Comparison of ENCODE assay signal across 8 cellular contexts in the genomic region with DNA sequence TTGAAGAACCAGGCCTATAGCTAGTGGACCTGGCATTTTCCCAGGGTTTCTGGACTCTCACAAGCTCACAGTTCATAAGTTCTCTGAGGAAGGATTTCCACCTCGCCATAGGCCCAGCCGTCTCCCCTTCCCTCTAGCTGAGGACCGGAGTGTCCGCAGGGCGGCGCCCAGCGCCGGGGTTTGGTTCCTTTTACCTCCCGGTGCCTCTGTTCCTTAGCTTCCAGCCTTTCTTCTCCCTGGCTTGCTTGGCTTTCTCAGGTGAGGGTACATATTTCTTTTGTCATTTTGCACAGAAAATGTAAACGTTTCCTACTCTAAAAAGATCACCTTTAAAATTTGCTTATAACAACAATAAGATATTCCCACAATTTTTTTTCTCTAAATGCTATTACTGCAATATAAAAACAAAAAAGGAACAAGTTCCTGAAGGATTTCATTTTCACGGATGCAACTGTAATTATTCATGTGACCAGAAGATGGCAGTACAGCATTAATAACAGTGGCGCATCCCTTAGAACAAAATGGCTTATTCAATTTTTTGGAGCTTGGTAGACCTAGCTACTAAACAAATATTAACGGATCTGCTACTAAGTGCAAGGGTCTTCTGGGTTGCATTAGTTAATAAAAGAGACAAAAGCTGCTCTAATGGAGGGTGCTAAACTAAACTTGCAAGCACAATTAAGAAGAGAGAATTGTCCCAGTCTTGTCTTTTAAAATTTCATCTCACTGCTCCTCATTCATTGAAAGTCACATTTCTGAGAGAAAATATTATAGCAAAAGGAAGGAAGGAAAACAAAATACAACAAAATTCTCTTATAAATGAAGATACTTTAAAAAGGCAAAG.
DNase-seq lines count a peak whose midpoint lies in the region; ATAC-seq, FAIRE-seq and TF ChIP-seq lines count a peak whose summit lies in the region.

No MANE protein-coding gene starts in this region.

- no peak overlapping the region for H3K4me3 Mint-ChIP-seq in activated CD4-positive, alpha-beta memory T cell treated with anti-CD3 and anti-CD28 coated beads, Interleukin-2, amount 10 ng/mL, durations not matched to agents 7 days and 5 days

- H3K27me3 ChIP-seq in brain microvascular endothelial cell (replicated peaks) (no peaks in the 10 kb centered on the region), kidney epithelial cell (ENCODE audit: control insufficient read depth, insufficient read depth, low read length) (no peaks in the 10 kb centered on the region), tibial artery (no peaks in the 10 kb centered on the region)

- CTCF ChIA-PET in activated CD4-positive, alpha-beta memory T cell treated with anti-CD3 and anti-CD28 coated beads, Interleukin-2, amount 10 ng/mL, durations not matched to agents 7 days and 5 days (lab: Charles Lee) = interaction anchor here (0.5 to 3.8 kb wide), 21 partner anchors 9 to 1035 kb away, joined by 3 to 32 read pairs (median 4); partner anchors contain the start of genes NMBR and VTA1

- no peaks in the 10 kb centered on the region for H3K4me1 Mint-ChIP-seq in activated CD4-positive, alpha-beta memory T cell treated with anti-CD3 and anti-CD28 coated beads, Interleukin-2, amount 10 ng/mL, durations not matched to agents 7 days and 5 days

- TF ChIP-seq CTCF in brain microvascular endothelial cell (IDR thresholded peaks at IDR 0.05; ENCODE audit: low read depth, low read length, missing control alignments) (peak; percentile 71), kidney epithelial cell (IDR thresholded peaks at IDR 0.05; ENCODE audit: insufficient read depth, low read length, poor library complexity, severe bottlenecking) (peak; percentile 57), tibial artery (IDR thresholded peaks at IDR 0.05) (peak; percentile 75 to 77)

- intact Hi-C loops in tibial artery (cut with DNase I; ENCODE audit: low total_unique reads) = no loop called here

- H3K27ac ChIP-seq in brain microvascular endothelial cell (no peak overlapping the region), tibial artery (no peak overlapping the region)

- H3K9me3 ChIP-seq in tibial artery = no peaks in the 10 kb centered on the region

- peak; percentile 95 for FAIRE-seq in A204.1 (lab: Jason Lieb, UNC)

- no peaks in the 10 kb centered on the region for H3K4me1 ChIP-seq in tibial artery

- H3K27me3 Mint-ChIP-seq in activated CD4-positive, alpha-beta memory T cell treated with anti-CD3 and anti-CD28 coated beads, Interleukin-2, amount 10 ng/mL, durations not matched to agents 7 days and 5 days = peaks cover 5% of the 10 kb centered on the region

- H3K4me3 ChIP-seq in brain microvascular endothelial cell (ENCODE audit: low read depth, low read length) (no peak overlapping the region), kidney epithelial cell (ENCODE audit: low read depth, low read length) (no peak overlapping the region), tibial artery (no peak overlapping the region)

- DNase-seq in GM03348 (ENCODE audit: low spot score) (peak; percentile 69), NCI-H524 treated with DMSO at 0.1 percent for 48 hours (lab: John Stamatoyannopoulos, UW) (peak; percentile 20), brain microvascular endothelial cell (peak; percentile 52), kidney epithelial cell (ENCODE audit: low read depth) (peak; percentile 25), tibial artery (no peak)
- no peak for DNase-seq in activated CD4-positive, alpha-beta memory T cell treated with anti-CD3 and anti-CD28 coated beads, Interleukin-2, amount 10 ng/mL, durations not matched to agents 7 days and 5 days

- in situ Hi-C loops in brain microvascular endothelial cell (cut with HindIII; ENCODE audit: low pct_ligation_motif_present, low sequenced_read_pairs) = no loop called here

- POLR2A ChIA-PET in activated CD4-positive, alpha-beta memory T cell treated with anti-CD3 and anti-CD28 coated beads, Interleukin-2, amount 10 ng/mL, durations not matched to agents 7 days and 5 days (lab: Charles Lee) = no interaction called here

- no peaks in the 10 kb centered on the region for H3K9me3 Mint-ChIP-seq in activated CD4-positive, alpha-beta memory T cell treated with anti-CD3 and anti-CD28 coated beads, Interleukin-2, amount 10 ng/mL, durations not matched to agents 7 days and 5 days

- H3K36me3 ChIP-seq in brain microvascular endothelial cell (replicated peaks) (no peaks in the 10 kb centered on the region), kidney epithelial cell (ENCODE audit: control insufficient read depth, insufficient read depth, low read length) (no peaks in the 10 kb centered on the region), tibial artery (no peaks in the 10 kb centered on the region)

- no peak overlapping the region for H3K27ac Mint-ChIP-seq in activated CD4-positive, alpha-beta memory T cell treated with anti-CD3 and anti-CD28 coated beads, Interleukin-2, amount 10 ng/mL, durations not matched to agents 7 days and 5 days

- no peaks in the 10 kb centered on the region for H3K36me3 Mint-ChIP-seq in activated CD4-positive, alpha-beta memory T cell treated with anti-CD3 and anti-CD28 coated beads, Interleukin-2, amount 10 ng/mL, durations not matched to agents 7 days and 5 days (ENCODE audit: low read depth)

- ATAC-seq in HG03175 (IDR thresholded peaks at IDR 0.05; ENCODE audit: unreplicated experiment) = peak; percentile 66

Comparison
In these comparisons a context has a peak if more than half of its experiments do, and no peak if none do; other contexts are left out.
1. DNase-seq: peak in GM03348 (single experiment), NCI-H524 treated with DMSO at 0.1 percent for 48 hours (single experiment), brain microvascular endothelial cell (single experiment) and kidney epithelial cell (single experiment); none in tibial artery (0 of 2) and activated CD4-positive, alpha-beta memory T cell treated with anti-CD3 and anti-CD28 coated beads, Interleukin-2, amount 10 ng/mL, durations not matched to agents 7 days and 5 days (single experiment).
2. Peak in every context shown above with its lines, with median percentiles within 50 percentile points of each other: CTCF ChIP-seq.